Comparison of ENCODE assay signal across 8 cellular contexts in genomic region chr5:159208508-159209437, GRCh38. TPM values are rescaled to one million over a fixed set of nuclear protein-coding genes. Genes with fewer than 3 reads are reported as not detected.
DNase-seq lines count a peak whose midpoint lies in the region; ATAC-seq and TF ChIP-seq lines count a peak whose summit lies in the region.

No MANE protein-coding gene starts in this region.

- H2AFZ ChIP-seq in OCI-LY1 (ENCODE audit: low read length), result no peak overlapping the region
- peak overlapping the region; percentile 88 for H2AFZ ChIP-seq in trophoblast cell (ENCODE audit: insufficient read depth, low read length, poor library complexity)

- H3K9ac ChIP-seq in OCI-LY1 (ENCODE audit: low read length), result peak overlapping the region; percentile 77
- peak overlapping the region; percentile 84 for H3K9ac ChIP-seq in trophoblast cell (ENCODE audit: low read length)

- H3F3A ChIP-seq in OCI-LY1 (ENCODE audit: insufficient read depth, low read length), result no peaks in the 10 kb centered on the region

- no peaks in the 10 kb centered on the region for H3K36me3 ChIP-seq in OCI-LY1 (ENCODE audit: insufficient read depth, low read length)
- H3K36me3 ChIP-seq in adrenal gland (replicated peaks in 1 of 2), result no peaks in the 10 kb centered on the region
- H3K36me3 ChIP-seq in trophoblast cell (ENCODE audit: control insufficient read depth in 1 of 2, insufficient read depth in 2 of 2, low read length in 2 of 2), result no peaks in the 10 kb centered on the region

- H2BK120ac ChIP-seq in trophoblast cell (ENCODE audit: insufficient read depth, low read length, poor library complexity), result peak overlapping the region; percentile 91

- 0 to 1% (median 0%) methylated on average over 27 to 61 of the region's 65 CpGs for WGBS in adrenal gland, 4 donors
- WGBS in trophoblast cell (ENCODE audit: extremely low coverage, insufficient coverage, insufficient read length), result no CpG with 5 or more reads among the region's 65 CpGs

- peak overlapping the region; percentile 77 for H4K12ac ChIP-seq in trophoblast cell (ENCODE audit: low read depth, low read length)

- peak overlapping the region; percentile 94 for H2BK5ac ChIP-seq in trophoblast cell (ENCODE audit: low read depth, low read length, poor library complexity)

- H4K8ac ChIP-seq in trophoblast cell (ENCODE audit: low read depth, low read length), result peak overlapping the region; percentile 94

- H3K4me1 ChIP-seq in OCI-LY1 (ENCODE audit: insufficient read depth, low read length, severe bottlenecking), result peaks cover 52% of the 10 kb centered on the region
- peaks cover 32 to 47% of the 10 kb centered on the region in 2 donors for H3K4me1 ChIP-seq in adrenal gland (replicated peaks in 1 of 2)
- H3K4me1 ChIP-seq in trophoblast cell (ENCODE audit: control insufficient read depth in 1 of 2, insufficient read depth in 2 of 2, low read length in 2 of 2), result peaks cover 0 to 2% of the 10 kb centered on the region in 2 experiments

- no peak for TF ChIP-seq POLR2A in adrenal gland (IDR thresholded peaks at IDR 0.05)

- ATAC-seq in HG02642 (IDR thresholded peaks at IDR 0.05; ENCODE audit: poor library complexity, unreplicated experiment) (peak; percentile 19), left cardiac atrium (peak; percentile 32 to 47)

- peak overlapping the region; percentile 88 for H3K4ac ChIP-seq in trophoblast cell (ENCODE audit: low read depth, low read length)

- H3K27me3 ChIP-seq in OCI-LY1 (ENCODE audit: insufficient read depth, low read length) (no peaks in the 10 kb centered on the region), adrenal gland (no peaks in the 10 kb centered on the region), trophoblast cell (ENCODE audit: insufficient read depth, low read length) (no peaks in the 10 kb centered on the region)

- H2AK5ac ChIP-seq in trophoblast cell (ENCODE audit: low read length), result no peak overlapping the region

- H3K79me2 ChIP-seq in OCI-LY1 (ENCODE audit: insufficient read depth, low read length) (peaks cover 40% of the 10 kb centered on the region), trophoblast cell (ENCODE audit: control insufficient read depth, insufficient read depth, low read length, poor library complexity) (peaks cover 8% of the 10 kb centered on the region)

- H2BK12ac ChIP-seq in trophoblast cell (ENCODE audit: low read length), result no peak overlapping the region

- H3K23ac ChIP-seq in trophoblast cell (ENCODE audit: low read length), result no peak overlapping the region

- H3K4me2 ChIP-seq in OCI-LY1 (ENCODE audit: low read length) (peak overlapping the region; percentile 80), trophoblast cell (ENCODE audit: low read length) (peak overlapping the region; percentile 93)

- peak overlapping the region; percentile 97 for H3K14ac ChIP-seq in trophoblast cell (ENCODE audit: low read length)

- no peaks in the 10 kb centered on the region for H3K9me3 ChIP-seq in OCI-LY1 (ENCODE audit: low read length)
- H3K9me3 ChIP-seq in adrenal gland (replicated peaks in 1 of 3), result no peaks in the 10 kb centered on the region
- no peaks in the 10 kb centered on the region for H3K9me3 ChIP-seq in trophoblast cell (ENCODE audit: insufficient read depth, low read depth, low read length)

- peak overlapping the region; percentile 93 for H4K91ac ChIP-seq in trophoblast cell (ENCODE audit: low read depth, low read length)

- H3K79me1 ChIP-seq in trophoblast cell (ENCODE audit: low read length), result peaks cover 13% of the 10 kb centered on the region

- TF ChIP-seq CTCF in OCI-LY1 (IDR thresholded peaks at IDR 0.05; ENCODE audit: low read length) (no peak), adrenal gland (IDR thresholded peaks at IDR 0.05) (no peak)

- H3K4me3 ChIP-seq in OCI-LY1 (ENCODE audit: low read depth, low read length, poor library complexity, severe bottlenecking) (peak overlapping the region; percentile 93), adrenal gland (peak overlapping the region; percentile 19 to 93 (median 76)), trophoblast cell (ENCODE audit: low read depth, low read length) (peak overlapping the region; percentile 97)

- intact Hi-C loops in adrenal gland (cut with DNase I), result loop anchor here in 1 of 2 donors (5.0 kb wide), 1 partner anchor 36 kb away; no protein-coding TSS in a partner anchor
- intact Hi-C loops in left cardiac atrium (cut with DNase I), result loop anchor here in 1 of 2 donors (10.0 kb wide), 1 partner anchor 54 kb away; no protein-coding TSS in a partner anchor

- H4K20me1 ChIP-seq in OCI-LY1 (ENCODE audit: insufficient read depth, low read length), result no peaks in the 10 kb centered on the region

- no peaks in the 10 kb centered on the region for H3K9me2 ChIP-seq in OCI-LY1 (ENCODE audit: low read depth, low read length)

- DNase-seq in NCI-H82 (lab: John Stamatoyannopoulos, UW) (peak; percentile 60), NCI-H82 treated with DMSO at 0.1 percent for 48 hours (lab: John Stamatoyannopoulos, UW; ENCODE audit: unreplicated experiment) (no peak), adrenal gland (peak; percentile 24 to 60 (median 51)), left cardiac atrium (peak; percentile 59), trophoblast cell (peak; percentile 3 to 33), HuH-7 (ENCODE audit: low spot score) (no peak)

- H3K27ac ChIP-seq in OCI-LY1 (ENCODE audit: low read depth, low read length, poor library complexity, severe bottlenecking), result peak overlapping the region; percentile 93
- peak overlapping the region; percentile 84 to 98 (median 92) for H3K27ac ChIP-seq in adrenal gland
- peak overlapping the region; percentile 75 for H3K27ac ChIP-seq in trophoblast cell (ENCODE audit: low read depth, low read length)

- H3K18ac ChIP-seq in trophoblast cell (ENCODE audit: low read length), result peak overlapping the region; percentile 98

RNA-seq across cellular contexts. Expression of gene RNF145, which starts 0.6 kb away (rescaled TPM):
- total RNA-seq in adrenal gland (100 to 1,000 TPM in 3 of 8 donors, 10 to 100 TPM in 5; 65.2 to 138 (median 76.7) TPM), left cardiac atrium (10 to 100 TPM; 28.3 to 30.4 TPM)
- polyA plus RNA-seq in adrenal gland, result 10 to 100 TPM; 20.2 to 72.0 (median 22.5) TPM
- 37.7 and 40.3 TPM in 2 replicates for polyA plus RNA-seq in trophoblast cell (2013)

RNA-seq across cellular contexts. Expression of gene UBLCP1, which starts 54.3 kb away (rescaled TPM):
- 10 to 100 TPM; 12.7 to 25.5 (median 21.1) TPM for total RNA-seq in adrenal gland
- polyA plus RNA-seq in adrenal gland, result 10 to 100 TPM; 11.3 to 27.2 (median 27.1) TPM
- 10 to 100 TPM; 13.6 to 15.5 TPM for total RNA-seq in left cardiac atrium
- polyA plus RNA-seq in trophoblast cell (2013), result 27.7 and 28.0 TPM in 2 replicates

Comparison
In these comparisons a context has a peak if more than half of its experiments do, and no peak if none do; other contexts are left out.
1. DNase-seq: peak in NCI-H82 (single experiment), adrenal gland (7 of 7), left cardiac atrium (single experiment) and trophoblast cell (2 of 2); none in NCI-H82 treated with DMSO at 0.1 percent for 48 hours (single experiment) and HuH-7 (single experiment).
2. Peak in every context shown above with its lines, with median percentiles within 50 percentile points of each other: H3K27ac ChIP-seq and H3K4me3 ChIP-seq.